ENCODE assay signal across 17 cellular contexts in the genomic region with DNA sequence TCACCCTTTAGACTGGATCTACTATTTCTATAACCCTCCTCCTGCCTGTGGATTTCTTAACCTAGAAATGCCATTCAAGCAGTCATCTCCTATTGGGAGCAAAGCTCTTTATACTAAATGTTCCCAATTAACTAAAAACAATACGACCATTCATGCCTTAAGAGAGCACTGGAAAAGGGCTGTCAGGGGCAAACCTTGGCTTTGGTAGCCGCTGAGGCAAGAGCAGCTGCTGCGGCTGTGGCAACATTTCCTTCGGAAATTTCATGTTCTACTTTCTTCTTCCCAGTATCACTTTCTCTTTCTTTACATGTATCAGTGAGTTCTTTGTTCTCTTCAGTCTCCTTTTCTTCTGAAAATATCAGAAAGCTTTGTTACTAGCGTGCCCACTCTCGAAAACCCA. TPM values are rescaled to one million over a fixed set of nuclear protein-coding genes. Genes with fewer than 3 reads are reported as not detected.
A peak's percentile ranks its signal among the peaks of the same experiment; 100 is the strongest.
DNase-seq lines count a peak whose midpoint lies in the region; ATAC-seq, FAIRE-seq and TF ChIP-seq lines count a peak whose summit lies in the region.
"Had no signal": no experiment of that assay in that cellular context is flagged by ENCODE, and none has a peak within 500 bp of the region (broad histone marks: within the 10 kb centered on the region; RNA-seq: fewer than 3 reads in every experiment).

No MANE protein-coding gene starts in this region.

- no peaks in the 10 kb centered on the region for H3K9me3 Mint-ChIP-seq in nephron progenitor cell
- H3K9me3 Mint-ChIP-seq: T-helper 2 cell treated with Interferon-gamma antibody and Interleukin-4, amounts not matched to agents 5 μg/mL and 100 μg/mL, for 36 hours had no signal

- RAD21 ChIA-PET in GM12878 (lab: Charles Lee; ENCODE audit: unreplicated experiment), result interaction anchor here (0.6 to 1.3 kb wide), 3 partner anchors 9 to 777 kb away, joined by 3 read pairs; no protein-coding TSS in a partner anchor

- no peaks in the 10 kb centered on the region for H3K27me3 Mint-ChIP-seq in nephron progenitor cell (ENCODE audit: low read depth, poor library complexity)

- no peak overlapping the region for H3K9ac ChIP-seq in GM12878 (ENCODE audit: control insufficient read depth, insufficient read depth, low read length)
- no peak overlapping the region for H3K9ac ChIP-seq in mesendoderm (ENCODE audit: low read length)

- H2BK15ac ChIP-seq in mesendoderm (replicated peaks; ENCODE audit: low read depth), result no peak overlapping the region

- POLR2A ChIA-PET in GM12878 (lab: Charles Lee), result no interaction called here

- CTCF ChIA-PET in GM12878 (lab: Yijun Ruan, JAX), result interaction anchor here (0.7 kb wide), 1 partner anchor 190 kb away, joined by 3 read pairs; no protein-coding TSS in a partner anchor

- H2AFZ ChIP-seq in GM12878 (ENCODE audit: control insufficient read depth, low read depth, low read length), result no peak overlapping the region

- in situ Hi-C loops in GM12878 (cut with MboI), result no loop called here

- ATAC-seq in GM12878, result peak; percentile 76
- no peak for ATAC-seq in HG03354 (IDR thresholded peaks at IDR 0.05; ENCODE audit: poor library complexity, severe bottlenecking, unreplicated experiment)
- ATAC-seq in SK-N-SH treated with all-trans-retinoic acid at 6 μM for 48 hours, result no peak
- ATAC-seq: K562, pancreas had no signal

- H3K36me3 Mint-ChIP-seq in nephron progenitor cell (ENCODE audit: low read depth), result peaks cover 73% of the 10 kb centered on the region

- no peak overlapping the region for H3K18ac ChIP-seq in mesendoderm (ENCODE audit: low read length)

- H2BK120ac ChIP-seq in mesendoderm (ENCODE audit: low read depth, low read length), result no peak overlapping the region

- peaks cover 3 to 20% of the 10 kb centered on the region in 2 experiments for H3K36me3 ChIP-seq in GM12878 (ENCODE audit: control insufficient read depth in 2 of 2, insufficient read depth in 2 of 2, low read length in 1 of 2)
- no peaks in the 10 kb centered on the region for H3K36me3 ChIP-seq in mesendoderm (ENCODE audit: control insufficient read depth, insufficient read depth, low read length)

- H3K4me1 ChIP-seq in GM12878 (ENCODE audit: control insufficient read depth, insufficient read depth, low read length), result no peaks in the 10 kb centered on the region
- no peaks in the 10 kb centered on the region for H3K4me1 ChIP-seq in mesendoderm (ENCODE audit: control insufficient read depth, low read depth, low read length)
- H3K4me1 ChIP-seq: pancreas had no signal

- H3K56ac ChIP-seq in mesendoderm (ENCODE audit: low read length), result no peak overlapping the region

- TF ChIP-seq RAD21 in GM12878 (IDR thresholded peaks at IDR 0.05; ENCODE audit: insufficient read depth, low read depth, low read length), result no peak

- H3K9me3 ChIP-seq in GM12878 (replicated peaks; ENCODE audit: control insufficient read depth, insufficient read depth, low read length), result no peaks in the 10 kb centered on the region
- H3K9me3 ChIP-seq: pancreas had no signal

- DNase-seq in Ammon's horn (ENCODE audit: low spot score) (peak; percentile 82), LHCN-M2 (ENCODE audit: low read depth) (peak; percentile 4), GM12878 (ENCODE audit: low read depth, low spot score) (no peak), nephron progenitor cell (no peak), mesendoderm (no peak)
- DNase-seq in NK-92 treated with Interleukin-12 subunit alpha and Interleukin-12 subunit beta, amount 100 ng/mL, for 24 hours (lab: John Stamatoyannopoulos, UW), result no peak
- DNase-seq: activated gamma-delta T cell; central memory CD4-positive, alpha-beta T cell; DMS79; NCI-H187 treated with DMSO at 0.1 percent for 48 hours; NCI-H526; pancreas had no signal

- BruUV-seq in GM12878 (replicated peaks; lab: Mats Ljungman, UMichigan), result no TSS peak

- no peak overlapping the region for H4K8ac ChIP-seq in mesendoderm (ENCODE audit: low read depth, low read length)

- no peaks in the 10 kb centered on the region for H3K79me2 ChIP-seq in GM12878 (ENCODE audit: control insufficient read depth, insufficient read depth, low read length)
- H3K79me2 ChIP-seq in mesendoderm (ENCODE audit: control insufficient read depth, insufficient read depth, low read length), result no peaks in the 10 kb centered on the region

- peak overlapping the region; percentile 7 for H3K27ac Mint-ChIP-seq in nephron progenitor cell
- H3K27ac Mint-ChIP-seq: T-helper 2 cell treated with Interferon-gamma antibody and Interleukin-4, amounts not matched to agents 5 μg/mL and 100 μg/mL, for 36 hours had no signal

- no peak overlapping the region for H2AK5ac ChIP-seq in mesendoderm (ENCODE audit: low read length)

- H4K5ac ChIP-seq in mesendoderm (ENCODE audit: low read length), result no peak overlapping the region

- H3K27me3 ChIP-seq in GM12878 (replicated peaks in 1 of 2; ENCODE audit: control insufficient read depth in 2 of 2, insufficient read depth in 2 of 2, low read length in 1 of 2) (no peaks in the 10 kb centered on the region), mesendoderm (ENCODE audit: insufficient read depth, low read length, poor library complexity) (no peaks in the 10 kb centered on the region)
- H3K27me3 ChIP-seq: pancreas had no signal

- H3K4me3 Mint-ChIP-seq in nephron progenitor cell, result no peak overlapping the region
- H3K4me3 Mint-ChIP-seq: T-helper 2 cell treated with Interferon-gamma antibody and Interleukin-4, amounts not matched to agents 5 μg/mL and 100 μg/mL, for 36 hours had no signal

- no peak for TF ChIP-seq EP300 in GM12878 (IDR thresholded peaks at IDR 0.05; ENCODE audit: borderline replicate concordance in 1 of 2, control insufficient read depth in 1 of 2, low read depth in 2 of 2, low read length in 2 of 2)

- TF ChIP-seq POLR2A in GM12878 (IDR thresholded peaks at IDR 0.05; ENCODE audit: low read depth, low read length), result no peak

- no peaks in the 10 kb centered on the region for H3K79me1 ChIP-seq in mesendoderm (ENCODE audit: low read length)

- SMC1A ChIA-PET in GM12878 (lab: Charles Lee; ENCODE audit: uncharacterized antibody, unreplicated experiment), result interaction anchor here (1.5 to 1.7 kb wide), 2 partner anchors 10 to 113 kb away, joined by 4 to 5 read pairs; no protein-coding TSS in a partner anchor

- H3K4ac ChIP-seq in mesendoderm (ENCODE audit: low read depth, low read length), result no peak overlapping the region

- no peak overlapping the region for H3K27ac ChIP-seq in GM12878 (ENCODE audit: control insufficient read depth, insufficient read depth)
- no peak overlapping the region for H3K27ac ChIP-seq in mesendoderm (ENCODE audit: low read depth, low read length)
- H3K27ac ChIP-seq: epithelial cell of prostate, pancreas had no signal

- 73% methylated on average over 6 of the region's 6 CpGs for WGBS in GM12878 (ENCODE audit: insufficient coverage, insufficient replicate concordance, low lambda C conversion rate, missing lambda C conversion rate)
- no CpG with 5 or more reads among the region's 6 CpGs for WGBS in mesendoderm (ENCODE audit: extremely low coverage, insufficient coverage, low lambda C conversion rate)

- no peak overlapping the region for H3K4me3 ChIP-seq in GM12878
- no peak overlapping the region for H3K4me3 ChIP-seq in mesendoderm (ENCODE audit: low read length)
- H3K4me3 ChIP-seq: K562, pancreas had no signal

- H3K4me2 ChIP-seq in GM12878 (ENCODE audit: control insufficient read depth, insufficient read depth) (no peak overlapping the region), mesendoderm (ENCODE audit: low read length) (no peak overlapping the region)

- no peak overlapping the region for H3K23ac ChIP-seq in mesendoderm (ENCODE audit: low read length)

- no peak overlapping the region for H2BK5ac ChIP-seq in mesendoderm (ENCODE audit: low read length)

- no peak for TF ChIP-seq CTCF in GM12878 (IDR thresholded peaks at IDR 0.05 in 2 of 3, conservative IDR thresholded peaks at IDR 0.05 in 1 of 3; ENCODE audit: control insufficient read depth in 2 of 3, extremely low read depth in 1 of 3, insufficient read depth in 1 of 3, low read depth in 3 of 3, low read length in 3 of 3)
- TF ChIP-seq CTCF in nephron progenitor cell (IDR thresholded peaks at IDR 0.05), result no peak

- intact Hi-C loops in GM12878 (cut with micrococcal nuclease; ENCODE audit: unreplicated experiment), result loop anchor here (5.0 kb wide), 1 partner anchor 42 kb away; no protein-coding TSS in a partner anchor

- no peaks in the 10 kb centered on the region for H4K20me1 ChIP-seq in GM12878 (ENCODE audit: control insufficient read depth, insufficient read depth)

- FAIRE-seq in GM12878 (lab: Jason Lieb, UNC), result no peak
- FAIRE-seq: K562, pancreas had no signal

- H3K4me1 Mint-ChIP-seq in nephron progenitor cell, result peaks cover 10% of the 10 kb centered on the region

TF ChIP-seq in GM12878, 131 proteins besides CTCF, POLR2A, EP300 and RAD21 (continues in another document):
- TF ChIP-seq RUNX3 (IDR thresholded peaks at IDR 0.05; ENCODE audit: low read length) (0 out of 2 replicates have a peak, but pooled peaks have one; percentile 42), RELA (IDR thresholded peaks at IDR 0.05; ENCODE audit: borderline replicate concordance, partially characterized antibody) (no peak), KLF5 (IDR thresholded peaks at IDR 0.05; ENCODE audit: partially characterized antibody) (no peak)

TF ChIP-seq in SK-N-SH treated with all-trans-retinoic acid at 6 μM for 48 hours, 23 proteins besides CTCF, POLR2A, EP300 and RAD21 (continues in another document):
- TF ChIP-seq ZNF8 (CRISPR knock-in tag; IDR thresholded peaks at IDR 0.05) (no peak), ISL1 (CRISPR knock-in tag; IDR thresholded peaks at IDR 0.05) (no peak)

RNA-seq across cellular contexts. Expression of gene CSPG5, which starts 56.3 kb away (rescaled TPM):
- total RNA-seq in LHCN-M2 (2014; rRNA removed) (0.19 and 0.29 TPM in 2 replicates), GM12878 (2014; rRNA removed) (0.11 and 0.17 TPM in 2 replicates), GM12878 (2014; rRNA removed; fragmentation: Illumina TruSeq; extraction: Trizol) (not detected in 2 replicates), GM12878 (2021) (0.08 and 0.16 TPM in 2 replicates)
- polyA plus RNA-seq in LHCN-M2 (2012), result 0.21 TPM
- total RNA-seq in GM12878 (2013; cell fraction: nucleolus; rRNA removed), result 0.39 and 0.54 TPM in 2 replicates
- polyA plus RNA-seq in GM12878 (2011; ENCODE audit: low read depth), result not detected
- polyA plus RNA-seq in GM12878 (2011; rRNA removed) (0.06 TPM in 1 of 2 replicates, not detected in the other), GM12878 (2014; fragmentation: Illumina TruSeq; extraction: Trizol) (not detected in 2 replicates), GM12878 (2014; fragmentation: Nextera tagmentation; extraction: Ambion mirVana) (not detected), GM12878 (2014; rRNA removed) (0.22 TPM in 1 of 2 replicates, not detected in the other), GM12878 (2016; fragmentation: Nextera tagmentation; extraction: Ambion mirVana) (not detected)
- not detected in 2 replicates for polyA plus RNA-seq in GM12878 (2011; cell fraction: cytosol; rRNA removed)
- 0.04 and 0.09 TPM in 2 replicates for polyA plus RNA-seq in GM12878 (2011; cell fraction: nucleus; rRNA removed)
- 0.11 and 0.19 TPM in 2 replicates for polyA plus RNA-seq in GM12878 (2012)
- 0.15 and 0.26 TPM in 2 replicates for polyA minus RNA-seq in GM12878 (2011; rRNA and poly(A)+ RNA removed)
- polyA minus RNA-seq in GM12878 (2011; cell fraction: cytosol; rRNA and poly(A)+ RNA removed), result not detected in 2 replicates
- polyA minus RNA-seq in GM12878 (2011; cell fraction: nucleus; rRNA and poly(A)+ RNA removed), result 0.36 and 0.48 TPM in 2 replicates
- polyA plus RNA-seq in mesendoderm (2013, experiment 1 of 2), result 2.2 TPM
- 2.4 TPM for polyA plus RNA-seq in mesendoderm (2013, experiment 2 of 2)

Comparison
In these comparisons a context has a peak if more than half of its experiments do, and no peak if none do; other contexts are left out.
1. DNase-seq: peak in Ammon's horn (single experiment) and LHCN-M2 (single experiment); none in GM12878 (single experiment), nephron progenitor cell (single experiment), mesendoderm (single experiment) and NK-92 treated with Interleukin-12 subunit alpha and Interleukin-12 subunit beta, amount 100 ng/mL, for 24 hours (single experiment).